ENCODE assay signal across 8 cellular contexts in genomic region chr20:57388953-57389694, GRCh38. TPM values are rescaled to one million over a fixed set of nuclear protein-coding genes. Genes with fewer than 3 reads are reported as not detected.
A peak's percentile ranks its signal among the peaks of the same experiment; 100 is the strongest.
DNase-seq lines count a peak whose midpoint lies in the region; ATAC-seq and TF ChIP-seq lines count a peak whose summit lies in the region.

No MANE protein-coding gene starts in this region.

- CTCF ChIA-PET in activated CD8-positive, alpha-beta T cell treated with anti-CD3 and anti-CD28 coated beads, Interleukin-2, amount 10 ng/mL, durations not matched to agents 7 days and 5 days (lab: Charles Lee): interaction anchor here (0.8 to 2.5 kb wide), 12 partner anchors 8 to 984 kb away, joined by 3 to 20 read pairs (median 5); no protein-coding TSS in a partner anchor

- peak overlapping the region; percentile 76 for H3K27ac ChIP-seq in stomach smooth muscle (ENCODE audit: low read length)

- no peaks in the 10 kb centered on the region for H3K27me3 ChIP-seq in mononuclear cell (ENCODE audit: insufficient read depth, low read length)
- H3K27me3 ChIP-seq in stomach smooth muscle (ENCODE audit: control insufficient read depth in 1 of 2, insufficient read depth in 2 of 2, low read length in 2 of 2): no peaks in the 10 kb centered on the region

- peak; percentile 56 for TF ChIP-seq POLR2A in GM18951 (IDR thresholded peaks at IDR 0.05; ENCODE audit: extremely low read depth, insufficient read depth, insufficient read length)

- peak overlapping the region; percentile 90 for H3K27ac Mint-ChIP-seq in activated CD8-positive, alpha-beta T cell treated with anti-CD3 and anti-CD28 coated beads, Interleukin-2, amount 10 ng/mL, durations not matched to agents 7 days and 5 days

- H3K27me3 Mint-ChIP-seq in activated CD8-positive, alpha-beta T cell treated with anti-CD3 and anti-CD28 coated beads, Interleukin-2, amount 10 ng/mL, durations not matched to agents 7 days and 5 days (ENCODE audit: low read depth): no peaks in the 10 kb centered on the region

- in situ Hi-C loops in GM18951 (cut with MboI; ENCODE audit: low sequenced_read_pairs, unreplicated experiment): loop anchor here (10.0 to 25.0 kb wide), 2 partner anchors 206 to 823 kb away; no protein-coding TSS in a partner anchor

- H3K4me3 ChIP-seq in epithelial cell of proximal tubule (ENCODE audit: low read depth, low read length) (peak overlapping the region; percentile 49), mononuclear cell (ENCODE audit: low read length) (peak overlapping the region; percentile 21), stomach smooth muscle (ENCODE audit: low read length in 2 of 2) (peak overlapping the region; percentile 60 to 64)

- no peak for ATAC-seq in activated CD8-positive, alpha-beta T cell treated with anti-CD3 and anti-CD28 coated beads, Interleukin-2, amount 10 ng/mL, durations not matched to agents 7 days and 5 days
- no peak for ATAC-seq in GM21528 (IDR thresholded peaks at IDR 0.05; ENCODE audit: low FRiP score, unreplicated experiment)

- DNase-seq in AG08395 (ENCODE audit: low spot score) (peak; percentile 79), NCI-H1930 (lab: John Stamatoyannopoulos, UW) (peak; percentile 53 to 70), epithelial cell of proximal tubule (ENCODE audit: low read depth) (no peak)
- DNase-seq in activated CD8-positive, alpha-beta T cell treated with anti-CD3 and anti-CD28 coated beads, Interleukin-2, amount 10 ng/mL, durations not matched to agents 7 days and 5 days: peak; percentile 60

- no peaks in the 10 kb centered on the region for H3K9me3 Mint-ChIP-seq in activated CD8-positive, alpha-beta T cell treated with anti-CD3 and anti-CD28 coated beads, Interleukin-2, amount 10 ng/mL, durations not matched to agents 7 days and 5 days (ENCODE audit: insufficient read depth)

- H3K4me1 Mint-ChIP-seq in activated CD8-positive, alpha-beta T cell treated with anti-CD3 and anti-CD28 coated beads, Interleukin-2, amount 10 ng/mL, durations not matched to agents 7 days and 5 days (ENCODE audit: low read depth): peaks cover 34% of the 10 kb centered on the region

- peak; percentile 20 for TF ChIP-seq CTCF in epithelial cell of proximal tubule (conservative IDR thresholded peaks at IDR 0.05; ENCODE audit: low read depth, low read length)

- peaks cover 8 to 11% of the 10 kb centered on the region in 2 donors for H3K36me3 ChIP-seq in stomach smooth muscle (ENCODE audit: control insufficient read depth in 2 of 2, insufficient read depth in 2 of 2, low read length in 2 of 2)

- peak overlapping the region; percentile 79 for H3K4me3 Mint-ChIP-seq in activated CD8-positive, alpha-beta T cell treated with anti-CD3 and anti-CD28 coated beads, Interleukin-2, amount 10 ng/mL, durations not matched to agents 7 days and 5 days

- H3K9me3 ChIP-seq in mononuclear cell (ENCODE audit: low read depth, low read length) (no peaks in the 10 kb centered on the region), stomach smooth muscle (ENCODE audit: control insufficient read depth in 2 of 2, low read length in 2 of 2) (no peaks in the 10 kb centered on the region)

- H3K4me1 ChIP-seq in mononuclear cell (ENCODE audit: insufficient read depth, low read length) (peaks cover 40% of the 10 kb centered on the region), stomach smooth muscle (ENCODE audit: control insufficient read depth, insufficient read depth, low read length) (peaks cover 37% of the 10 kb centered on the region)

- H3K36me3 Mint-ChIP-seq in activated CD8-positive, alpha-beta T cell treated with anti-CD3 and anti-CD28 coated beads, Interleukin-2, amount 10 ng/mL, durations not matched to agents 7 days and 5 days (ENCODE audit: low read depth): peaks cover 19% of the 10 kb centered on the region

- POLR2A ChIA-PET in activated CD8-positive, alpha-beta T cell treated with anti-CD3 and anti-CD28 coated beads, Interleukin-2, amount 10 ng/mL, durations not matched to agents 7 days and 5 days (lab: Charles Lee): interaction anchor here (0.7 to 2.6 kb wide), 3 partner anchors 10 to 231 kb away, joined by 3 to 18 read pairs (median 8); partner anchors contain the start of gene ZBP1

- peak overlapping the region; percentile 64 to 75 for H3K9ac ChIP-seq in stomach smooth muscle (ENCODE audit: low read length in 2 of 2)

RNA-seq across cellular contexts. Expression of gene RBM38, which starts 2.1 kb away (rescaled TPM):
- 10 to 100 TPM; 53.8 to 57.1 TPM for total RNA-seq in activated CD8-positive, alpha-beta T cell treated with anti-CD3 and anti-CD28 coated beads, Interleukin-2, amount 10 ng/mL, durations not matched to agents 7 days and 5 days
- total RNA-seq in epithelial cell of proximal tubule: 36.8 and 42.2 TPM in 2 replicates
- total RNA-seq in mononuclear cell: 242 TPM

RNA-seq across cellular contexts. Expression of gene RAE1, which starts 38.1 kb away (rescaled TPM):
- total RNA-seq in activated CD8-positive, alpha-beta T cell treated with anti-CD3 and anti-CD28 coated beads, Interleukin-2, amount 10 ng/mL, durations not matched to agents 7 days and 5 days: 10 to 100 TPM; 35.0 to 37.2 TPM
- 54.1 and 74.3 TPM in 2 replicates for total RNA-seq in epithelial cell of proximal tubule
- 37.6 TPM for total RNA-seq in mononuclear cell

RNA-seq across cellular contexts. Expression of gene SPO11, which starts 59.5 kb away (rescaled TPM):
- not detected for total RNA-seq in activated CD8-positive, alpha-beta T cell treated with anti-CD3 and anti-CD28 coated beads, Interleukin-2, amount 10 ng/mL, durations not matched to agents 7 days and 5 days
- not detected in 2 replicates for total RNA-seq in epithelial cell of proximal tubule
- total RNA-seq in mononuclear cell: not detected
